In genomic region chr12:80226576-80226975, GRCh38 we compare ENCODE assay signal across 17 cellular contexts.
DNase-seq lines count a peak whose midpoint lies in the region; TF ChIP-seq lines count a peak whose summit lies in the region.
"Had no signal": no experiment of that assay in that cellular context is flagged by ENCODE, and none has a peak within 500 bp of the region (broad histone marks: within the 10 kb centered on the region; RNA-seq: fewer than 3 reads in every experiment).

No MANE protein-coding gene starts in this region.

- no peak overlapping the region for H3K4me3 Mint-ChIP-seq in H9
- H3K4me3 Mint-ChIP-seq: activated CD8-positive, alpha-beta T cell treated with anti-CD3 and anti-CD28 coated beads for 36 hours; CD4-positive, alpha-beta memory T cell; neural crest cell had no signal

- no peaks in the 10 kb centered on the region for H3K27me3 Mint-ChIP-seq in H9 (ENCODE audit: low read depth)

- peak; percentile 75 for DNase-seq in ELR (ENCODE audit: low read depth)
- peak; percentile 26 for DNase-seq in LHCN-M2 (ENCODE audit: low read depth)
- DNase-seq in astrocyte of the spinal cord (ENCODE audit: low read depth, low spot score), result peak; percentile 48
- DNase-seq in mesenchymal stem cell, result peak; percentile 54
- DNase-seq in D341Med (ENCODE audit: low spot score), result no peak
- DNase-seq in NOMO-1 (lab: John Stamatoyannopoulos, UW; ENCODE audit: unreplicated experiment in 2 of 2), result no peak
- DNase-seq in H9, result no peak
- no peak for DNase-seq in anterior cingulate cortex (lab: John Stamatoyannopoulos, UW)
- DNase-seq: activated CD8-positive, alpha-beta T cell treated with anti-CD3 and anti-CD28 coated beads for 36 hours; activated gamma-delta T cell treated with Interleukin-2 at 50 U/mL for 16 hours; CD4-positive, alpha-beta memory T cell; left ventricle myocardium inferior; NCI-H1694; NCI-H524 treated with DMSO at 0.1 percent for 48 hours; spleen had no signal

- H3K27ac ChIP-seq in mesenchymal stem cell (ENCODE audit: low read length, poor library complexity, severe bottlenecking) (no peak overlapping the region), H9 (ENCODE audit: insufficient read length, low read depth, low read length) (no peak overlapping the region)
- H3K27ac ChIP-seq: hepatocyte, left ventricle myocardium inferior had no signal

- H4K20me1 ChIP-seq in H9 (ENCODE audit: control insufficient read depth, insufficient read depth, insufficient read length), result no peaks in the 10 kb centered on the region

- WGBS in mesenchymal stem cell, result 33% methylated on average over 1 of the region's 1 CpG
- no CpG with 5 or more reads among the region's 1 CpG for WGBS in H9 (ENCODE audit: extremely low coverage, insufficient read length, low lambda C conversion rate)

- H4K91ac ChIP-seq in mesenchymal stem cell (ENCODE audit: low read length) (no peak overlapping the region), H9 (ENCODE audit: insufficient read length, low read depth, low read length) (no peak overlapping the region)

- H3K79me1 ChIP-seq in mesenchymal stem cell (replicated peaks; ENCODE audit: low read length, poor library complexity, severe bottlenecking) (no peaks in the 10 kb centered on the region), H9 (ENCODE audit: insufficient read depth, low read depth, low read length, poor library complexity, severe bottlenecking) (no peaks in the 10 kb centered on the region)

- TF ChIP-seq CTCF in astrocyte of the spinal cord (IDR thresholded peaks at IDR 0.05; ENCODE audit: low read depth, low read length) (no peak), H9 (conservative IDR thresholded peaks at IDR 0.05) (no peak)

- H3K4me1 Mint-ChIP-seq in H9, result peaks cover 16% of the 10 kb centered on the region in 2 experiments
- H3K4me1 Mint-ChIP-seq: CD4-positive, alpha-beta memory T cell had no signal

- no peak overlapping the region for H4K5ac ChIP-seq in H9 (ENCODE audit: insufficient read length, low read depth, low read length)

- no peak overlapping the region for H3T11ph ChIP-seq in H9 (ENCODE audit: low read length)

- no peaks in the 10 kb centered on the region for H3K27me3 ChIP-seq in mesenchymal stem cell (ENCODE audit: control insufficient read depth in 1 of 2, insufficient read depth in 1 of 2, low read length in 2 of 2)
- no peaks in the 10 kb centered on the region for H3K27me3 ChIP-seq in H9 (ENCODE audit: insufficient read depth, low read length)
- H3K27me3 ChIP-seq: hepatocyte, spleen had no signal

- H3K56ac ChIP-seq in H9 (ENCODE audit: insufficient read length, low read depth, low read length), result no peak overlapping the region

- no peak overlapping the region for H3K9ac ChIP-seq in mesenchymal stem cell (ENCODE audit: low read length)
- no peak overlapping the region for H3K9ac ChIP-seq in H9 (ENCODE audit: extremely low read depth, insufficient read length, low read length)

- H2AK5ac ChIP-seq in mesenchymal stem cell (ENCODE audit: low read length, severe bottlenecking) (no peak overlapping the region), H9 (ENCODE audit: insufficient read length, low read length) (no peak overlapping the region)

- H3K4me1 ChIP-seq in mesenchymal stem cell (ENCODE audit: control insufficient read depth, insufficient read depth, low read depth, low read length) (no peaks in the 10 kb centered on the region), H9 (ENCODE audit: insufficient read depth, low read length) (no peaks in the 10 kb centered on the region; the same call in 1 of the 2 replicates)

- H2BK15ac ChIP-seq in mesenchymal stem cell (ENCODE audit: low read depth, poor library complexity, severe bottlenecking), result no peak overlapping the region
- H2BK15ac ChIP-seq in H9 (ENCODE audit: low read depth, low read length), result no peak overlapping the region

- H3K4me3 ChIP-seq in astrocyte of the spinal cord (ENCODE audit: low read depth, low read length) (no peak overlapping the region), mesenchymal stem cell (ENCODE audit: insufficient read depth in 1 of 2, low read depth in 1 of 2, low read length in 2 of 2) (no peak overlapping the region)
- H3K4me3 ChIP-seq: hepatocyte, left ventricle myocardium inferior, spleen had no signal

- H2BK20ac ChIP-seq in H9 (ENCODE audit: low read depth, low read length, poor library complexity, severe bottlenecking), result no peak overlapping the region

- H2BK12ac ChIP-seq in mesenchymal stem cell (ENCODE audit: low read length in 2 of 2) (no peak overlapping the region), H9 (ENCODE audit: insufficient read length, low read depth, low read length) (no peak overlapping the region)

- no peaks in the 10 kb centered on the region for H3K36me3 Mint-ChIP-seq in H9 (ENCODE audit: insufficient read depth in 1 of 3, low read depth in 3 of 3)
- H3K36me3 Mint-ChIP-seq: CD4-positive, alpha-beta memory T cell had no signal

- H3K23ac ChIP-seq in mesenchymal stem cell (ENCODE audit: low read length in 2 of 2), result no peak overlapping the region
- no peak overlapping the region for H3K23ac ChIP-seq in H9 (ENCODE audit: insufficient read length, low read depth, low read length)

- H3K9me3 ChIP-seq in mesenchymal stem cell (ENCODE audit: control insufficient read depth, low read length), result no peaks in the 10 kb centered on the region
- H3K9me3 ChIP-seq in H9 (ENCODE audit: control insufficient read depth, low read depth, low read length), result no peaks in the 10 kb centered on the region
- H3K9me3 ChIP-seq: spleen had no signal

- no peaks in the 10 kb centered on the region for H3K23me2 ChIP-seq in H9 (ENCODE audit: insufficient read length, low read depth, low read length, poor library complexity, severe bottlenecking)

- H3K27ac Mint-ChIP-seq in H9, result no peak overlapping the region
- H3K27ac Mint-ChIP-seq: activated CD8-positive, alpha-beta T cell treated with anti-CD3 and anti-CD28 coated beads for 36 hours; CD4-positive, alpha-beta memory T cell had no signal

- H2BK120ac ChIP-seq in mesenchymal stem cell (ENCODE audit: low read depth, low read length) (no peak overlapping the region), H9 (ENCODE audit: low read depth, low read length, poor library complexity, severe bottlenecking) (no peak overlapping the region)

- no peak overlapping the region for H3K14ac ChIP-seq in mesenchymal stem cell (ENCODE audit: low read length in 2 of 2)
- no peak overlapping the region for H3K14ac ChIP-seq in H9 (ENCODE audit: insufficient read depth, low read length)

- no peak overlapping the region for H2AFZ ChIP-seq in mesenchymal stem cell (ENCODE audit: low read depth, low read length)
- no peak overlapping the region for H2AFZ ChIP-seq in H9 (ENCODE audit: low read length)
- H2AFZ ChIP-seq: hepatocyte had no signal

- no peak overlapping the region for H3K4ac ChIP-seq in mesenchymal stem cell (ENCODE audit: low read depth in 1 of 2, low read length in 2 of 2)
- H3K4ac ChIP-seq in H9 (ENCODE audit: low read depth, low read length), result no peak overlapping the region

- H2BK5ac ChIP-seq in mesenchymal stem cell (ENCODE audit: low read depth, low read length, poor library complexity, severe bottlenecking), result no peak overlapping the region
- no peak overlapping the region for H2BK5ac ChIP-seq in H9 (ENCODE audit: insufficient read length, low read length)

- H3K79me2 ChIP-seq in H9 (ENCODE audit: insufficient read depth, low read length), result no peaks in the 10 kb centered on the region
- H3K79me2 ChIP-seq: hepatocyte had no signal

- H4K8ac ChIP-seq in mesenchymal stem cell (ENCODE audit: low read length) (no peak overlapping the region), H9 (replicated peaks; ENCODE audit: insufficient read length, low read depth, low read length) (no peak overlapping the region)

- H3K9me3 Mint-ChIP-seq in H9, result no peaks in the 10 kb centered on the region
- H3K9me3 Mint-ChIP-seq: activated CD8-positive, alpha-beta T cell treated with anti-CD3 and anti-CD28 coated beads for 36 hours; neural crest cell had no signal

- no peak overlapping the region for H3K4me2 ChIP-seq in mesenchymal stem cell (ENCODE audit: low read length, poor library complexity, severe bottlenecking)
- H3K4me2 ChIP-seq in H9 (ENCODE audit: insufficient read depth, insufficient read length, low read length), result no peak overlapping the region
- H3K4me2 ChIP-seq: hepatocyte had no signal

- no peaks in the 10 kb centered on the region for H3K36me3 ChIP-seq in mesenchymal stem cell (ENCODE audit: control insufficient read depth in 1 of 2, insufficient read depth in 2 of 2, low read depth in 1 of 2, low read length in 2 of 2)
- H3K36me3 ChIP-seq: left ventricle myocardium inferior, spleen had no signal

- in situ Hi-C loops in astrocyte of the spinal cord (cut with HindIII; ENCODE audit: low sequenced_read_pairs), result no loop called here

- H3K18ac ChIP-seq in mesenchymal stem cell (ENCODE audit: low read depth in 1 of 2, low read length in 2 of 2), result no peak overlapping the region
- H3K18ac ChIP-seq in H9 (ENCODE audit: insufficient read length, low read depth, low read length), result no peak overlapping the region

Comparison
In these comparisons a context has a peak if more than half of its experiments do, and no peak if none do; other contexts are left out.
1. DNase-seq: peak in ELR (single experiment), LHCN-M2 (single experiment), astrocyte of the spinal cord (single experiment) and mesenchymal stem cell (single experiment); none in D341Med (single experiment), NOMO-1 (0 of 2), H9 (single experiment) and anterior cingulate cortex (0 of 58).